1 cellular context compared by ENCODE assay signal in the genomic region with DNA sequence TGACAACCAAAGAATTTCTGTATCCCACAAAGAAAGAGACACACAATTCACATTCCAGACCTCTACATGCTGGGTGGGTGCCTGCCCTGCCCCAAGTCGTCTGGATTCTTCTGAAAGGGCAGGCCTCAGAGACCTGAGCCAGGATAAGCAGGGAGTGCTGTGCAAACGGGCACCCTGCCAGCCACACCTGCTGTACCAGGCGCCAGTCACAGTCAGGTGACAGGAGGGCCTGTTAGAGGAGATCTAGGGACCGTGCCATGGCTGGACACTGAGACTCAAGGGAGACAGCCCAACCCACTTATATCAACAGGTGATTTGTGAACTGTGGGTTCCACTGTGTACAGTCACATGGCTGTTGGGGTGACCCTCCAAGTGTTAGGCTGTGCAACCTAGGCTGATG.
TF ChIP-seq lines count a peak whose summit lies in the region.

No MANE protein-coding gene starts in this region.

TF ChIP-seq in SK-N-SH, 30 proteins besides CTCF, POLR2A, EP300 and RAD21 (continued from another document):
- TF ChIP-seq, protein P1, sequence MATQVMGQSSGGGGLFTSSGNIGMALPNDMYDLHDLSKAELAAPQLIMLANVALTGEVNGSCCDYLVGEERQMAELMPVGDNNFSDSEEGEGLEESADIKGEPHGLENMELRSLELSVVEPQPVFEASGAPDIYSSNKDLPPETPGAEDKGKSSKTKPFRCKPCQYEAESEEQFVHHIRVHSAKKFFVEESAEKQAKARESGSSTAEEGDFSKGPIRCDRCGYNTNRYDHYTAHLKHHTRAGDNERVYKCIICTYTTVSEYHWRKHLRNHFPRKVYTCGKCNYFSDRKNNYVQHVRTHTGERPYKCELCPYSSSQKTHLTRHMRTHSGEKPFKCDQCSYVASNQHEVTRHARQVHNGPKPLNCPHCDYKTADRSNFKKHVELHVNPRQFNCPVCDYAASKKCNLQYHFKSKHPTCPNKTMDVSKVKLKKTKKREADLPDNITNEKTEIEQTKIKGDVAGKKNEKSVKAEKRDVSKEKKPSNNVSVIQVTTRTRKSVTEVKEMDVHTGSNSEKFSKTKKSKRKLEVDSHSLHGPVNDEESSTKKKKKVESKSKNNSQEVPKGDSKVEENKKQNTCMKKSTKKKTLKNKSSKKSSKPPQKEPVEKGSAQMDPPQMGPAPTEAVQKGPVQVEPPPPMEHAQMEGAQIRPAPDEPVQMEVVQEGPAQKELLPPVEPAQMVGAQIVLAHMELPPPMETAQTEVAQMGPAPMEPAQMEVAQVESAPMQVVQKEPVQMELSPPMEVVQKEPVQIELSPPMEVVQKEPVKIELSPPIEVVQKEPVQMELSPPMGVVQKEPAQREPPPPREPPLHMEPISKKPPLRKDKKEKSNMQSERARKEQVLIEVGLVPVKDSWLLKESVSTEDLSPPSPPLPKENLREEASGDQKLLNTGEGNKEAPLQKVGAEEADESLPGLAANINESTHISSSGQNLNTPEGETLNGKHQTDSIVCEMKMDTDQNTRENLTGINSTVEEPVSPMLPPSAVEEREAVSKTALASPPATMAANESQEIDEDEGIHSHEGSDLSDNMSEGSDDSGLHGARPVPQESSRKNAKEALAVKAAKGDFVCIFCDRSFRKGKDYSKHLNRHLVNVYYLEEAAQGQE (IDR thresholded peaks at IDR 0.05; ENCODE audit: low read depth, low read length), result no peak
- no peak for TF ChIP-seq MXI1 (IDR thresholded peaks at IDR 0.05; ENCODE audit: low read depth, low read length)
- TF ChIP-seq, protein P2, sequence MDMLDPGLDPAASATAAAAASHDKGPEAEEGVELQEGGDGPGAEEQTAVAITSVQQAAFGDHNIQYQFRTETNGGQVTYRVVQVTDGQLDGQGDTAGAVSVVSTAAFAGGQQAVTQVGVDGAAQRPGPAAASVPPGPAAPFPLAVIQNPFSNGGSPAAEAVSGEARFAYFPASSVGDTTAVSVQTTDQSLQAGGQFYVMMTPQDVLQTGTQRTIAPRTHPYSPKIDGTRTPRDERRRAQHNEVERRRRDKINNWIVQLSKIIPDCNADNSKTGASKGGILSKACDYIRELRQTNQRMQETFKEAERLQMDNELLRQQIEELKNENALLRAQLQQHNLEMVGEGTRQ (IDR thresholded peaks at IDR 0.05; ENCODE audit: borderline replicate concordance, low read depth, low read length), result no peak
- TF ChIP-seq GATA2 (CRISPR knock-in tag; IDR thresholded peaks at IDR 0.05), result no peak
- TF ChIP-seq, protein P3, sequence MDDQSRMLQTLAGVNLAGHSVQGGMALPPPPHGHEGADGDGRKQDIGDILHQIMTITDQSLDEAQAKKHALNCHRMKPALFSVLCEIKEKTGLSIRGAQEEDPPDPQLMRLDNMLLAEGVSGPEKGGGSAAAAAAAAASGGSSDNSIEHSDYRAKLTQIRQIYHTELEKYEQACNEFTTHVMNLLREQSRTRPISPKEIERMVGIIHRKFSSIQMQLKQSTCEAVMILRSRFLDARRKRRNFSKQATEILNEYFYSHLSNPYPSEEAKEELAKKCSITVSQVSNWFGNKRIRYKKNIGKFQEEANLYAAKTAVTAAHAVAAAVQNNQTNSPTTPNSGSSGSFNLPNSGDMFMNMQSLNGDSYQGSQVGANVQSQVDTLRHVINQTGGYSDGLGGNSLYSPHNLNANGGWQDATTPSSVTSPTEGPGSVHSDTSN (IDR thresholded peaks at IDR 0.05), result no peak
- no peak for TF ChIP-seq TCF12 (IDR thresholded peaks at IDR 0.05)
- no peak for TF ChIP-seq TAF1 (IDR thresholded peaks at IDR 0.05; ENCODE audit: borderline replicate concordance, low read depth, low read length)
- no peak for TF ChIP-seq RCOR1 (IDR thresholded peaks at IDR 0.05; ENCODE audit: low read length)
- TF ChIP-seq CHD2 (IDR thresholded peaks at IDR 0.05; ENCODE audit: low read length, partially characterized antibody), result no peak
- TF ChIP-seq, protein P4, sequence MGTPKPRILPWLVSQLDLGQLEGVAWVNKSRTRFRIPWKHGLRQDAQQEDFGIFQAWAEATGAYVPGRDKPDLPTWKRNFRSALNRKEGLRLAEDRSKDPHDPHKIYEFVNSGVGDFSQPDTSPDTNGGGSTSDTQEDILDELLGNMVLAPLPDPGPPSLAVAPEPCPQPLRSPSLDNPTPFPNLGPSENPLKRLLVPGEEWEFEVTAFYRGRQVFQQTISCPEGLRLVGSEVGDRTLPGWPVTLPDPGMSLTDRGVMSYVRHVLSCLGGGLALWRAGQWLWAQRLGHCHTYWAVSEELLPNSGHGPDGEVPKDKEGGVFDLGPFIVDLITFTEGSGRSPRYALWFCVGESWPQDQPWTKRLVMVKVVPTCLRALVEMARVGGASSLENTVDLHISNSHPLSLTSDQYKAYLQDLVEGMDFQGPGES (IDR thresholded peaks at IDR 0.05; ENCODE audit: low read depth, low read length), result no peak
- TF ChIP-seq FOXJ3 (CRISPR knock-in tag; IDR thresholded peaks at IDR 0.05), result no peak
- TF ChIP-seq SIN3A (IDR thresholded peaks at IDR 0.05; ENCODE audit: borderline replicate concordance, low read depth, low read length), result no peak
- TF ChIP-seq JUND (IDR thresholded peaks at IDR 0.05), result no peak
- TF ChIP-seq NRF1 (IDR thresholded peaks at IDR 0.05; ENCODE audit: low read depth, low read length), result no peak
